ENCODE assay signal across 27 cellular contexts in the genomic region with DNA sequence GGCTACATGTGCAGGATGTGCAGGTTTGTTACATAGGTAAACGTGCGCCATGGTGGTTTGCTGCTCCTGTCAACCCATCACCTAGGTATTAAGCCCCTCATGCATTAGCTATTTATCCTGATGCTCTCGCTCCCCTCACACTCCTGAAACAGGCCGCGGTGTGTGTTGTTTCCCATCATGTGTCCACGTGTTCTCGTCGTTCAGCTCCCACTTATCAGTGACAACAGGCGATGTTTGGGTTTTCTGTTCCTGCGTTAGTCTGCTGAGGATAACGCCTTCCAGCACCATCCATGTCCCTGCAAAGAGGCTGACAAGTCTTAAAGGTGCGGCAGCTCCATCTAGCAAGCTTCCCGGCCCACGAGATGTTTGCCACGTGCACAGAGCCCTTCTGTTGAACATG.
"Had no signal": no experiment of that assay in that cellular context is flagged by ENCODE, and none has a peak within 500 bp of the region (broad histone marks: within the 10 kb centered on the region; RNA-seq: fewer than 3 reads in every experiment).

No MANE protein-coding gene starts in this region.

- H3K27me3 ChIP-seq: brain microvascular endothelial cell had no signal

- H3K4me3 ChIP-seq: coronary artery, dorsolateral prefrontal cortex had no signal

- DNase-seq: activated CD4-positive, alpha-beta memory T cell treated with anti-CD3 and anti-CD28 coated beads for 36 hours; activated CD4-positive, alpha-beta T cell treated with anti-CD3 and anti-CD28 coated beads for 36 hours; activated CD4-positive, alpha-beta T cell treated with anti-CD3 and anti-CD28 coated beads, Interleukin-2, amount 10 ng/mL, durations not matched to agents 24 days and 14 days; activated CD4-positive, CD25-positive, alpha-beta regulatory T cell; activated CD4-positive, CD25-positive, alpha-beta regulatory T cell treated with anti-CD3 and anti-CD28 coated beads, Interleukin-2, amount 50 U/mL, for 72 hours; activated CD8-positive, alpha-beta memory T cell treated with anti-CD3 and anti-CD28 coated beads, Interleukin-2, amount 10 ng/mL, durations not matched to agents 7 days and 5 days; activated CD8-positive, alpha-beta memory T cell treated with anti-CD3 and anti-CD28 coated beads, Interleukin-2, amount 50 U/mL, for 4 hours; activated CD8-positive, alpha-beta T cell treated with anti-CD3 and anti-CD28 coated beads, Interleukin-2, amount 10 ng/mL, durations not matched to agents 7 days and 5 days; activated effector memory CD4-positive, alpha-beta T cell treated with anti-CD3 and anti-CD28 coated beads, Interleukin-2, amount 50 U/mL, for 16 hours; activated naive CD4-positive, alpha-beta T cell; activated naive CD4-positive, alpha-beta T cell treated with anti-CD3 and anti-CD28 coated beads, Interleukin-2, amount 10 ng/mL, durations not matched to agents 7 days and 5 days; activated naive CD8-positive, alpha-beta T cell treated with anti-CD3 and anti-CD28 coated beads, Interleukin-2, amount 10 ng/mL, durations not matched to agents 7 days and 5 days; activated T-cell treated with anti-CD3 and anti-CD28 coated beads, Interleukin-2, amount 50 U/mL, for 1 hour; activated T-cell treated with anti-CD3 and anti-CD28 coated beads, Interleukin-2, amount 50 U/mL, for 48 hours; brain microvascular endothelial cell; effector memory CD4-positive, alpha-beta T cell; endodermal cell; foreskin fibroblast; T-helper 17 cell; T1000 had no signal

- ATAC-seq: activated CD4-positive, alpha-beta T cell treated with anti-CD3 and anti-CD28 coated beads for 36 hours; activated CD8-positive, alpha-beta memory T cell treated with anti-CD3 and anti-CD28 coated beads, Interleukin-2, amount 10 ng/mL, durations not matched to agents 7 days and 5 days; activated CD8-positive, alpha-beta T cell treated with anti-CD3 and anti-CD28 coated beads, Interleukin-2, amount 10 ng/mL, durations not matched to agents 7 days and 5 days; activated naive CD4-positive, alpha-beta T cell treated with anti-CD3 and anti-CD28 coated beads, Interleukin-2, amount 50 U/mL, for 72 hours; esophagus mucosa; T-helper 17 cell had no signal

- H3K27ac ChIP-seq: brain microvascular endothelial cell, dorsolateral prefrontal cortex had no signal

- FAIRE-seq: astrocyte, bronchial epithelial cell, frontal cortex had no signal

- H3K36me3 ChIP-seq: brain microvascular endothelial cell had no signal
